In the genomic region with DNA sequence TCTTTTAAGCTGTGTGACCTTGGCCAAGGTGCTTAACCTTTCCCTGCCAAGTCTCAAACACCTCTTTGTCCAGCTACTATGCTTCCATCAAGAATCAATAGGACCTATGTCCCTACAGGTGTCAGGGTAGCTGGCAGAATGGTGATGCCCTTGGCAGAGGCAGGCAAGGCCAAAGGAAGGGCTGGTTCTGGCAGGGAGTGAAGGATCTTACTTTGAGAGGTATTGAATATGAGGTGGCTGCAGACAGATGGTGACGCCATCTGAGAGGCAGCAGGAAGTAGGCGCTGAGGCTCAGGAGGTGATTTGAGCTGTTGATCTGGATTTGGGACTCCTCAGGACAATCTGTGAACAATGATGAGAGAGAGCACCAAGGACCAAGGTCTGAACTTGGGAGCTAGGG, we compare ENCODE assay signal across 24 cellular contexts. TPM values are rescaled to one million over a fixed set of nuclear protein-coding genes. Genes with fewer than 3 reads are reported as not detected.
DNase-seq lines count a peak whose midpoint lies in the region; ATAC-seq, FAIRE-seq and TF ChIP-seq lines count a peak whose summit lies in the region.
"Had no signal": no experiment of that assay in that cellular context is flagged by ENCODE, and none has a peak within 500 bp of the region (broad histone marks: within the 10 kb centered on the region; RNA-seq: fewer than 3 reads in every experiment).

No MANE protein-coding gene starts in this region.

- intact Hi-C loops in left ventricle myocardium superior (cut with micrococcal nuclease) (no loop called here), left ventricle myocardium inferior (cut with micrococcal nuclease) (no loop called here), Panc1 (cut with micrococcal nuclease; ENCODE audit: unreplicated experiment) (no loop called here), pancreas (cut with DNase I) (no loop called here)
- intact Hi-C loops in dendritic cell treated with granulocyte-macrophage colony-stimulating factor and Interleukin-4, amounts not matched to agents 40 ng/mL and 50 ng/mL, for 4 days (cut with micrococcal nuclease): no loop called here

- BruUV-seq in Panc1 (replicated peaks; lab: Mats Ljungman, UMichigan): no TSS peak

- H3K27ac ChIP-seq in left ventricle myocardium inferior (replicated peaks) (no peak overlapping the region), Panc1 (ENCODE audit: low read length) (peak overlapping the region; percentile 58), pancreas (peak overlapping the region in 1 of 4 donors; percentile 28)
- H3K27ac ChIP-seq: C4-2B had no signal

- no peaks in the 10 kb centered on the region for H3K36me3 ChIP-seq in left ventricle myocardium inferior
- H3K36me3 ChIP-seq in Panc1 (ENCODE audit: control insufficient read depth, insufficient read depth, low read length): 0 out of 2 replicates have a peak, but pooled peaks cover 3% of the 10 kb centered on the region
- no peaks in the 10 kb centered on the region for H3K36me3 ChIP-seq in pancreas

- no peak overlapping the region for H3K4me3 Mint-ChIP-seq in dendritic cell treated with granulocyte-macrophage colony-stimulating factor and Interleukin-4, amounts not matched to agents 40 ng/mL and 50 ng/mL, for 4 days
- no peak overlapping the region for H3K4me3 Mint-ChIP-seq in osteocyte (ENCODE audit: unreplicated experiment)

- H3K27me3 Mint-ChIP-seq in dendritic cell treated with granulocyte-macrophage colony-stimulating factor and Interleukin-4, amounts not matched to agents 40 ng/mL and 50 ng/mL, for 4 days: peaks cover 6% of the 10 kb centered on the region
- H3K27me3 Mint-ChIP-seq in osteocyte (ENCODE audit: unreplicated experiment): no peaks in the 10 kb centered on the region

- in situ Hi-C loops in Panc1 (cut with HindIII; ENCODE audit: low pct_unique_long_range_greater_than_20kb, low sequenced_read_pairs): no loop called here

- no peaks in the 10 kb centered on the region for H3K9me3 Mint-ChIP-seq in dendritic cell treated with granulocyte-macrophage colony-stimulating factor and Interleukin-4, amounts not matched to agents 40 ng/mL and 50 ng/mL, for 4 days
- no peaks in the 10 kb centered on the region for H3K9me3 Mint-ChIP-seq in osteocyte (ENCODE audit: unreplicated experiment)

- WGBS in pancreas, 2 donors: 55 to 60% methylated on average over 2 of the region's 2 CpGs

- no peaks in the 10 kb centered on the region for H3K4me1 ChIP-seq in left ventricle myocardium inferior
- H3K4me1 ChIP-seq in Panc1 (ENCODE audit: control insufficient read depth, insufficient read depth, low read length): peaks cover 52% of the 10 kb centered on the region
- H3K4me1 ChIP-seq in pancreas: peaks cover 6 to 15% (median 12%) of the 10 kb centered on the region in 3 donors

- no peak for FAIRE-seq in pancreas (lab: Jason Lieb, UNC)
- FAIRE-seq: GM12891, RCC 7860 had no signal

- H3K36me3 Mint-ChIP-seq in dendritic cell treated with granulocyte-macrophage colony-stimulating factor and Interleukin-4, amounts not matched to agents 40 ng/mL and 50 ng/mL, for 4 days (ENCODE audit: low read depth): peaks cover 37% of the 10 kb centered on the region
- H3K36me3 Mint-ChIP-seq in osteocyte (ENCODE audit: unreplicated experiment): no peaks in the 10 kb centered on the region

- H3K4me3 ChIP-seq in left ventricle myocardium inferior (no peak overlapping the region), Panc1 (ENCODE audit: low read depth in 2 of 2, low read length in 2 of 2) (no peak overlapping the region), pancreas (no peak overlapping the region)

- CTCF ChIA-PET in Panc1 (lab: Charles Lee): interaction anchor here (0.7 kb wide), 1 partner anchor 34 kb away, joined by 3 read pairs; no protein-coding TSS in a partner anchor

- ATAC-seq in left ventricle myocardium superior (no peak), Panc1 (0 out of 2 replicates have a peak, but pooled peaks have one; percentile 14), pancreas (peak; percentile 21 to 70 (median 42)), HG03095 (IDR thresholded peaks at IDR 0.05; ENCODE audit: unreplicated experiment) (no peak)
- ATAC-seq: HCT116 had no signal

- H3K9me3 ChIP-seq in left ventricle myocardium inferior (replicated peaks): no peaks in the 10 kb centered on the region
- no peaks in the 10 kb centered on the region for H3K9me3 ChIP-seq in Panc1 (ENCODE audit: control insufficient read depth, insufficient read depth, low read depth, low read length)
- no peaks in the 10 kb centered on the region for H3K9me3 ChIP-seq in pancreas

- peak overlapping the region; percentile 30 for H3K27ac Mint-ChIP-seq in dendritic cell treated with granulocyte-macrophage colony-stimulating factor and Interleukin-4, amounts not matched to agents 40 ng/mL and 50 ng/mL, for 4 days
- no peak overlapping the region for H3K27ac Mint-ChIP-seq in osteocyte (ENCODE audit: unreplicated experiment)

- POLR2A ChIA-PET in Panc1 (lab: Charles Lee): no interaction called here

- H3K4me1 Mint-ChIP-seq in dendritic cell treated with granulocyte-macrophage colony-stimulating factor and Interleukin-4, amounts not matched to agents 40 ng/mL and 50 ng/mL, for 4 days (ENCODE audit: low read depth): peaks cover 32% of the 10 kb centered on the region
- peaks cover 4% of the 10 kb centered on the region for H3K4me1 Mint-ChIP-seq in osteocyte (ENCODE audit: unreplicated experiment)

- no peaks in the 10 kb centered on the region for H3K27me3 ChIP-seq in left ventricle myocardium inferior (ENCODE audit: low read depth)
- H3K27me3 ChIP-seq in Panc1 (ENCODE audit: control insufficient read depth, insufficient read depth, low read length): no peaks in the 10 kb centered on the region
- no peaks in the 10 kb centered on the region for H3K27me3 ChIP-seq in pancreas

- DNase-seq in left ventricle myocardium superior: peak; percentile 0
- DNase-seq in left ventricle myocardium inferior: no peak
- no peak for DNase-seq in Panc1 (ENCODE audit: low read depth, low spot score)
- peak in 1 of 6 donors; percentile 17 for DNase-seq in pancreas
- DNase-seq in osteocyte (ENCODE audit: extremely low spot score, unreplicated experiment): no peak
- no peak for DNase-seq in NCI-H774 (lab: John Stamatoyannopoulos, UW)
- DNase-seq: ACHN, AML-193, COR-L47, DMS153, EL, GOT3, KBM-7, NCI-H1105 treated with DMSO at 0.1 percent for 48 hours, NCI-H1694, NCI-H2081 treated with DMSO at 0.1 percent for 48 hours, NCI-H510A treated with DMSO at 0.1 percent for 48 hours, Right ventricle myocardium superior had no signal

- no peak for TF ChIP-seq CTCF in left ventricle myocardium inferior (IDR thresholded peaks at IDR 0.05; ENCODE audit: borderline replicate concordance)
- no peak for TF ChIP-seq CTCF in Panc1 (IDR thresholded peaks at IDR 0.05)
- TF ChIP-seq CTCF in pancreas (IDR thresholded peaks at IDR 0.05): no peak
- no peak for TF ChIP-seq CTCF in osteocyte (IDR thresholded peaks at IDR 0.05)

RNA-seq across cellular contexts. Expression of a gene that starts 12.5 kb away (rescaled TPM):
- 0.37 TPM for total RNA-seq in left ventricle myocardium superior
- 0.88 TPM for total RNA-seq in left ventricle myocardium inferior
- total RNA-seq in Panc1 (2021; ENCODE audit: unreplicated experiment): 128 TPM
- polyA plus RNA-seq in Panc1 (2012; ENCODE audit: insufficient read length): 188 TPM
- total RNA-seq in pancreas: 100 to 1,000 TPM in 1 of 6 donors, 10 to 100 TPM in 5; 47.2 to 103 (median 83.4) TPM
- polyA plus RNA-seq in pancreas: 100 to 1,000 TPM; 163 to 209 TPM
- total RNA-seq in osteocyte: 0.37 and 0.73 TPM in 2 replicates

Comparison
In these comparisons a context has a peak if more than half of its experiments do, and no peak if none do; other contexts are left out.
1. ATAC-seq: peak in Panc1 (single experiment) and pancreas (4 of 4); none in left ventricle myocardium superior (single experiment) and HG03095 (single experiment).
2. RNA of a gene that starts 12.5 kb away (total RNA-seq): 128 TPM in Panc1 (single experiment) and 47.2 to 103 TPM in pancreas; 0.88 TPM in left ventricle myocardium inferior (single experiment), 0.37 to 0.73 TPM in osteocyte and 0.37 TPM in left ventricle myocardium superior (single experiment); every median in the first group is over 10 times any median in the second.